ENCODE assay signal across 12 cellular contexts in the genomic region with DNA sequence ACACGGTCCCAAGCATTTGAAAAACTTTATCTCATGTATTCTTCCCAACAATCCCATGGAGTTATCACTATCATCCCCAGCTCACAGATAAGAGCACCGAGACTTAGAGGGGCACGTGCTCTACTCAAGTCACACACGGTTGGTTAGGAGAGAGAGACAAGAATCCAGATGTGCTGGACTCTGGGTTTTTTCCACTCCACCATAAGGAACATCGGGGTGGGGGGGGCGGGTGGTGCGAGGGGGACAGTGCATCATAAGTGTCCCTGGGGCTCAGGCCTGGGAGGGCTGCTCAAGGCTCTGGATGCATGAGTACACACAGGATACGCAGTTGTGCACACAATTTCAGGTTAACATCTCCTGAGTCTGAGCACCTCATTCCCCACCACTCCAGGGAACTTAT. TPM values are rescaled to one million over a fixed set of nuclear protein-coding genes. Genes with fewer than 3 reads are reported as not detected.
DNase-seq lines count a peak whose midpoint lies in the region; ATAC-seq, FAIRE-seq and TF ChIP-seq lines count a peak whose summit lies in the region.
"Had no signal": no experiment of that assay in that cellular context is flagged by ENCODE, and none has a peak within 500 bp of the region (broad histone marks: within the 10 kb centered on the region; RNA-seq: fewer than 3 reads in every experiment).

No MANE protein-coding gene starts in this region.

- no peak for TF ChIP-seq POLR2A in GM12892 (IDR thresholded peaks at IDR 0.05; ENCODE audit: low read depth, low read length)

- H3K4me1 ChIP-seq in BE2C (peaks cover 34% of the 10 kb centered on the region), foreskin keratinocyte (peaks cover 39% of the 10 kb centered on the region)

- peaks cover 41% of the 10 kb centered on the region for H3K4me1 Mint-ChIP-seq in progenitor cell of endocrine pancreas (ENCODE audit: low read depth)
- peaks cover 4% of the 10 kb centered on the region for H3K4me1 Mint-ChIP-seq in activated T-cell treated with anti-CD3 and anti-CD28 coated beads, Interleukin-2, amount 50 U/mL, for 24 hours (ENCODE audit: low read depth)

- peaks cover 4% of the 10 kb centered on the region; the same call in 1 of the 2 replicates for H3K36me3 ChIP-seq in BE2C

- no peaks in the 10 kb centered on the region for H3K9me3 Mint-ChIP-seq in progenitor cell of endocrine pancreas (ENCODE audit: low read depth)
- H3K9me3 Mint-ChIP-seq in activated T-cell treated with anti-CD3 and anti-CD28 coated beads, Interleukin-2, amount 50 U/mL, for 24 hours, result no peaks in the 10 kb centered on the region
- H3K9me3 Mint-ChIP-seq: IgD-negative memory B cell had no signal

- WGBS in adipose tissue, 3 donors, result 20 to 44% (median 38%) methylated on average over 8 of the region's 8 CpGs

- TF ChIP-seq CTCF in BE2C (IDR thresholded peaks at IDR 0.05; ENCODE audit: low read depth, low read length) (no peak), foreskin keratinocyte (conservative IDR thresholded peaks at IDR 0.05) (no peak), progenitor cell of endocrine pancreas (IDR thresholded peaks at IDR 0.05; ENCODE audit: unreplicated experiment) (no peak), omental fat pad (IDR thresholded peaks at IDR 0.05) (no peak)

- H3K27ac ChIP-seq in adipose tissue (ENCODE audit: low read depth, low read length) (peak overlapping the region; percentile 30), foreskin keratinocyte (peak overlapping the region; percentile 60)

- peak overlapping the region; percentile 46 for H3K4me3 ChIP-seq in BE2C (ENCODE audit: low read depth, low read length)

- no peaks in the 10 kb centered on the region for H3K27me3 ChIP-seq in BE2C
- H3K27me3 ChIP-seq in foreskin keratinocyte, result no peaks in the 10 kb centered on the region

- no peak for FAIRE-seq in GM12892 (lab: Jason Lieb, UNC)
- FAIRE-seq: colon had no signal

- no peak for ATAC-seq in foreskin keratinocyte
- ATAC-seq in omental fat pad (ENCODE audit: low FRiP score), result no peak

- H3K4me3 Mint-ChIP-seq in progenitor cell of endocrine pancreas (ENCODE audit: low read depth), result peak overlapping the region; percentile 27
- no peak overlapping the region for H3K4me3 Mint-ChIP-seq in activated T-cell treated with anti-CD3 and anti-CD28 coated beads, Interleukin-2, amount 50 U/mL, for 24 hours

- peak overlapping the region; percentile 10 for H3K27ac Mint-ChIP-seq in progenitor cell of endocrine pancreas
- no peak overlapping the region for H3K27ac Mint-ChIP-seq in activated T-cell treated with anti-CD3 and anti-CD28 coated beads, Interleukin-2, amount 50 U/mL, for 24 hours

- H3K36me3 Mint-ChIP-seq in progenitor cell of endocrine pancreas (ENCODE audit: insufficient read depth), result peaks cover 9% of the 10 kb centered on the region
- no peaks in the 10 kb centered on the region for H3K36me3 Mint-ChIP-seq in activated T-cell treated with anti-CD3 and anti-CD28 coated beads, Interleukin-2, amount 50 U/mL, for 24 hours (ENCODE audit: low read depth)

- H3K9me3 ChIP-seq in BE2C, result no peaks in the 10 kb centered on the region

- DNase-seq in BE2C (no peak), foreskin keratinocyte (no peak), progenitor cell of endocrine pancreas (ENCODE audit: low spot score, unreplicated experiment) (no peak), omental fat pad (ENCODE audit: low spot score) (no peak), iPS-NIHi7 (ENCODE audit: extremely low spot score) (no peak), GM12892 (ENCODE audit: insufficient read length) (no peak)
- no peak for DNase-seq in activated T-cell treated with anti-CD3 and anti-CD28 coated beads, Interleukin-2, amount 50 U/mL, for 24 hours
- DNase-seq: NCI-H446 treated with DMSO at 0.1 percent for 48 hours, retina had no signal

- H3K27me3 Mint-ChIP-seq in progenitor cell of endocrine pancreas, result no peaks in the 10 kb centered on the region
- H3K27me3 Mint-ChIP-seq in activated T-cell treated with anti-CD3 and anti-CD28 coated beads, Interleukin-2, amount 50 U/mL, for 24 hours, result peaks cover 10% of the 10 kb centered on the region

RNA-seq across cellular contexts. Expression of a gene that starts 7.4 kb away (rescaled TPM):
- 63.5 TPM for polyA plus RNA-seq in BE2C (2012; ENCODE audit: insufficient read depth, insufficient read length, low read depth)
- 100 to 1,000 TPM in 2 of 3 donors, 10 to 100 TPM in 1; 52.6 to 302 (median 138) TPM for polyA plus RNA-seq in adipose tissue
- total RNA-seq in foreskin keratinocyte, result 18.7 and 20.3 TPM in 2 replicates
- 14.5 and 16.4 TPM in 2 replicates for polyA plus RNA-seq in foreskin keratinocyte
- total RNA-seq in progenitor cell of endocrine pancreas, result 66.0 and 77.9 TPM in 2 replicates
- 100 to 1,000 TPM; 137 to 224 (median 181) TPM for total RNA-seq in omental fat pad
- 1.9 TPM for polyA plus RNA-seq in GM12892 (2012; ENCODE audit: missing spikeins)

RNA-seq across cellular contexts. Expression of a gene that starts 42.8 kb away (rescaled TPM):
- not detected for polyA plus RNA-seq in BE2C (2012; ENCODE audit: insufficient read depth, insufficient read length, low read depth)
- polyA plus RNA-seq in adipose tissue (under 1 TPM in 1 of 3 donors, not detected in 2; 0.25 TPM), foreskin keratinocyte (not detected in 2 replicates)
- total RNA-seq in foreskin keratinocyte (not detected in 2 replicates), progenitor cell of endocrine pancreas (0.33 TPM in 1 of 2 replicates, not detected in the other), omental fat pad (under 1 TPM in 1 of 4 donors, not detected in 3; 0.65 TPM)
- polyA plus RNA-seq in GM12892 (2012; ENCODE audit: missing spikeins), result not detected
- polyA plus RNA-seq: IgD-negative memory B cell had no signal
